22 cellular contexts compared by ENCODE assay signal in the genomic region with DNA sequence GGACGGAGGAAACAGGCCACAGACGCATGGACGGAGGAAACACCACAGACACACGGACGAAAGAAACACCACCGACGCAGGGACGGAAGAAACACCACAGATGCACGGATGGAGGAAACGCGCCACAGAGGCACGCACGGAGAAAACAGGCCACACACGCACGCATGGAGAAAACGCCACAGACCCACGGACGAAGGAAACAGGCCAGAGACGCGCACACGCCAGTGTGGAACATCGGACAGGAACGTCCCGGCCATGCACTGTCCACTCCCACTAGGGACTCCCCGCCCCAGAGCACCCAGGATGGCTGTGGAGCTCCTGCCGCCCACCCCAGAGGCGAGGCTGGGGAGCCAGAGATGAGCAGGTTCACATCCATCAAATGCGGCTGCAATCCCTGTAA.
"Had no signal": no experiment of that assay in that cellular context is flagged by ENCODE, and none has a peak within 500 bp of the region (broad histone marks: within the 10 kb centered on the region; RNA-seq: fewer than 3 reads in every experiment).

No MANE protein-coding gene starts in this region.

- DNase-seq: activated CD4-positive, alpha-beta memory T cell treated with anti-CD3 and anti-CD28 coated beads for 36 hours; activated CD4-positive, alpha-beta T cell treated with anti-CD3 and anti-CD28 coated beads for 4 hours; activated CD4-positive, CD25-positive, alpha-beta regulatory T cell; activated effector memory CD4-positive, alpha-beta T cell treated with Interleukin-2 at 50 U/mL for 16 hours; activated naive CD4-positive, alpha-beta T cell treated with anti-CD3 and anti-CD28 coated beads for 36 hours; activated naive CD8-positive, alpha-beta T cell treated with anti-CD3 and anti-CD28 coated beads, Interleukin-2, amount 10 ng/mL, durations not matched to agents 7 days and 5 days; activated T-cell treated with anti-CD3 and anti-CD28 coated beads, Interleukin-2, amount 50 U/mL, for 72 hours; amniotic stem cell; effector CD4-positive, alpha-beta T cell; foreskin keratinocyte; immature natural killer cell; left ventricle myocardium superior; psoas muscle; stimulated activated CD4-positive, alpha-beta T cell treated with anti-CD3 and anti-CD28 coated beads, Interleukin-1b, Interleukin-23, amount 100 ng/mL, for 48 hours; stimulated activated naive CD8-positive, alpha-beta T cell treated with anti-CD3 and anti-CD28 coated beads, Interleukin-15, amount 100 ng/mL, for 72 hours; T1000 had no signal

- H3K4me3 Mint-ChIP-seq: activated CD4-positive, alpha-beta memory T cell treated with anti-CD3 and anti-CD28 coated beads for 36 hours; activated naive CD4-positive, alpha-beta T cell treated with anti-CD3 and anti-CD28 coated beads for 36 hours; activated naive CD8-positive, alpha-beta T cell treated with anti-CD3 and anti-CD28 coated beads, Interleukin-2, amount 10 ng/mL, durations not matched to agents 7 days and 5 days; activated T-cell treated with anti-CD3 and anti-CD28 coated beads, Interleukin-2, amount 50 U/mL, for 72 hours; immature natural killer cell; neural crest cell; stimulated activated effector memory CD8-positive, alpha-beta T cell treated with anti-CD3 and anti-CD28 coated beads, Interleukin-12 subunit alpha, Interleukin-12 subunit beta, amount 100 ng/mL, for 72 hours; stimulated activated naive CD8-positive, alpha-beta T cell treated with anti-CD3 and anti-CD28 coated beads, Interleukin-15, amount 100 ng/mL, for 72 hours; T-helper 1 cell treated with Interleukin-12 subunit alpha and Interleukin-12 subunit beta and Interleukin-4 antibody, amounts not matched to agents 30 μg/mL and 1 μg/mL, for 36 hours had no signal

- H3K4me1 ChIP-seq: foreskin keratinocyte had no signal

- H3K27ac ChIP-seq: cardiac muscle cell, foreskin keratinocyte, psoas muscle, right atrium auricular region, thoracic aorta had no signal

- H3K9me3 Mint-ChIP-seq: activated CD4-positive, alpha-beta memory T cell treated with anti-CD3 and anti-CD28 coated beads for 36 hours; activated naive CD4-positive, alpha-beta T cell treated with anti-CD3 and anti-CD28 coated beads for 36 hours; activated T-cell treated with anti-CD3 and anti-CD28 coated beads, Interleukin-2, amount 50 U/mL, for 72 hours; immature natural killer cell; stimulated activated effector memory CD8-positive, alpha-beta T cell treated with anti-CD3 and anti-CD28 coated beads, Interleukin-12 subunit alpha, Interleukin-12 subunit beta, amount 100 ng/mL, for 72 hours; stimulated activated naive CD8-positive, alpha-beta T cell treated with anti-CD3 and anti-CD28 coated beads, Interleukin-15, amount 100 ng/mL, for 72 hours; T-helper 1 cell treated with Interleukin-12 subunit alpha and Interleukin-12 subunit beta and Interleukin-4 antibody, amounts not matched to agents 30 μg/mL and 1 μg/mL, for 36 hours had no signal

- H3K9me3 ChIP-seq: psoas muscle, right atrium auricular region, thoracic aorta had no signal

- ATAC-seq: activated T-cell treated with anti-CD3 and anti-CD28 coated beads, Interleukin-2, amount 50 U/mL, for 72 hours; foreskin keratinocyte; left ventricle myocardium superior; psoas muscle; stimulated activated effector memory CD8-positive, alpha-beta T cell treated with anti-CD3 and anti-CD28 coated beads, Interleukin-12 subunit alpha, Interleukin-12 subunit beta, amount 100 ng/mL, for 72 hours; stimulated activated naive CD8-positive, alpha-beta T cell treated with anti-CD3 and anti-CD28 coated beads, Interleukin-15, amount 100 ng/mL, for 72 hours had no signal

- H3K27ac Mint-ChIP-seq: activated CD4-positive, alpha-beta memory T cell treated with anti-CD3 and anti-CD28 coated beads for 36 hours; activated naive CD4-positive, alpha-beta T cell treated with anti-CD3 and anti-CD28 coated beads for 36 hours; activated naive CD8-positive, alpha-beta T cell treated with anti-CD3 and anti-CD28 coated beads, Interleukin-2, amount 10 ng/mL, durations not matched to agents 7 days and 5 days; activated T-cell treated with anti-CD3 and anti-CD28 coated beads, Interleukin-2, amount 50 U/mL, for 72 hours; immature natural killer cell; stimulated activated effector memory CD8-positive, alpha-beta T cell treated with anti-CD3 and anti-CD28 coated beads, Interleukin-12 subunit alpha, Interleukin-12 subunit beta, amount 100 ng/mL, for 72 hours; stimulated activated naive CD8-positive, alpha-beta T cell treated with anti-CD3 and anti-CD28 coated beads, Interleukin-15, amount 100 ng/mL, for 72 hours; T-helper 1 cell treated with Interleukin-12 subunit alpha and Interleukin-12 subunit beta and Interleukin-4 antibody, amounts not matched to agents 30 μg/mL and 1 μg/mL, for 36 hours had no signal

- H3K4me3 ChIP-seq: cardiac muscle cell, psoas muscle, right atrium auricular region, thoracic aorta had no signal

- H3K36me3 Mint-ChIP-seq: activated CD4-positive, alpha-beta memory T cell treated with anti-CD3 and anti-CD28 coated beads for 36 hours; activated naive CD8-positive, alpha-beta T cell treated with anti-CD3 and anti-CD28 coated beads, Interleukin-2, amount 10 ng/mL, durations not matched to agents 7 days and 5 days; immature natural killer cell; stimulated activated effector memory CD8-positive, alpha-beta T cell treated with anti-CD3 and anti-CD28 coated beads, Interleukin-12 subunit alpha, Interleukin-12 subunit beta, amount 100 ng/mL, for 72 hours had no signal

- H3K27me3 ChIP-seq: cardiac muscle cell, foreskin keratinocyte, right atrium auricular region had no signal

- H3K36me3 ChIP-seq: cardiac muscle cell, right atrium auricular region, thoracic aorta had no signal
